23 cellular contexts compared by ENCODE assay signal in the genomic region with DNA sequence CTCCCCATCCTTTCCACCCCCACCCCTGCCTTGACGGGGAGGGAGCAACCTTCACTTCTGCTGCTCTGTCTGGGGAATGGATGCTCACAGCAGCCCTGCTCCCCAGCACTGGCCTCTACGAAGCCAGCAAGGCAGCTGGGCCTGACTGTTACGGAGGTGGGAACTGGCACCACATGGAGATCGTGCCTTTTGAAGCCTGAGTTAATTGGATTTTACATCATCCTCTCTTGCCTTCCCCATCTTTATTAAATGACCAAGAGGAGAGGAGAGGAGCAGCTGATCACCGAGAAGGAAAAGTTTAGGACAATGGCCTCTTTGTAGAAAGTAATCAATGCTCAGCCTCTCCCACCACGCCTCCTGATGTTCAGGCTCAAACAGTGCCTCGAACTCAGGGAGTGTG.
"Had no signal": no experiment of that assay in that cellular context is flagged by ENCODE, and none has a peak within 500 bp of the region (broad histone marks: within the 10 kb centered on the region; RNA-seq: fewer than 3 reads in every experiment).

No MANE protein-coding gene starts in this region.

- H3K4me1 ChIP-seq: esophagus squamous epithelium, gastroesophageal sphincter, lower lobe of right lung, right atrium auricular region, sigmoid colon, testis, transverse colon had no signal

- H3K4me1 Mint-ChIP-seq: immature natural killer cell; stimulated activated naive B cell treated with anti-CD40 and anti-IgM and Interleukin-4, amounts not matched to agents 10 μg/mL and 1 μg/mL and 100 μg/mL, for 72 hours had no signal

- H3K9me3 ChIP-seq: esophagus squamous epithelium, left lung, lower lobe of right lung, right atrium auricular region, sigmoid colon, testis, transverse colon had no signal

- H3K36me3 Mint-ChIP-seq: immature natural killer cell; memory B cell; natural killer cell treated with Interleukin-12 subunit alpha and Interleukin-12 subunit beta and Interleukin-15 and Interleukin-18, amount 100 ng/mL, for 72 hours; stimulated activated naive B cell treated with anti-CD40 and anti-IgM and Interleukin-4, amounts not matched to agents 10 μg/mL and 1 μg/mL and 100 μg/mL, for 72 hours had no signal

- ATAC-seq: gastroesophageal sphincter; left lung; lower lobe of right lung; stimulated activated naive B cell treated with anti-CD40 and anti-IgM and Interleukin-4, amounts not matched to agents 10 μg/mL and 1 μg/mL and 100 μg/mL, for 72 hours; stimulated activated naive CD8-positive, alpha-beta T cell treated with anti-CD3 and anti-CD28 coated beads, Interleukin-15, amount 100 ng/mL, for 72 hours had no signal

- H3K4me3 ChIP-seq: coronary artery, dorsolateral prefrontal cortex, esophagus squamous epithelium, gastroesophageal sphincter, left lung, lower lobe of right lung, right atrium auricular region, sigmoid colon, skin epidermis, testis, transverse colon had no signal

- H3K9me3 Mint-ChIP-seq: immature natural killer cell; memory B cell; natural killer cell treated with Interleukin-12 subunit alpha and Interleukin-12 subunit beta and Interleukin-15 and Interleukin-18, amount 100 ng/mL, for 72 hours; stimulated activated naive B cell treated with anti-CD40 and anti-IgM and Interleukin-4, amounts not matched to agents 10 μg/mL and 1 μg/mL and 100 μg/mL, for 72 hours; stimulated activated naive CD8-positive, alpha-beta T cell treated with anti-CD3 and anti-CD28 coated beads, Interleukin-15, amount 100 ng/mL, for 72 hours had no signal

- H3K27ac ChIP-seq: coronary artery, dorsolateral prefrontal cortex, epithelial cell of prostate, esophagus squamous epithelium, gastroesophageal sphincter, left lung, lower lobe of right lung, right atrium auricular region, sigmoid colon, skin epidermis, testis, transverse colon had no signal

- H3K36me3 ChIP-seq: esophagus squamous epithelium, gastroesophageal sphincter, left lung, lower lobe of right lung, right atrium auricular region, sigmoid colon, transverse colon had no signal

- H3K27ac Mint-ChIP-seq: immature natural killer cell; memory B cell; natural killer cell treated with Interleukin-12 subunit alpha and Interleukin-12 subunit beta and Interleukin-15 and Interleukin-18, amount 100 ng/mL, for 72 hours; stimulated activated naive B cell treated with anti-CD40 and anti-IgM and Interleukin-4, amounts not matched to agents 10 μg/mL and 1 μg/mL and 100 μg/mL, for 72 hours; stimulated activated naive CD8-positive, alpha-beta T cell treated with anti-CD3 and anti-CD28 coated beads, Interleukin-15, amount 100 ng/mL, for 72 hours had no signal

- FAIRE-seq: keratinocyte had no signal

- H3K27me3 ChIP-seq: right atrium auricular region, testis had no signal

- DNase-seq: dorsolateral prefrontal cortex; effector memory CD4-positive, alpha-beta T cell; esophagus squamous epithelium; foreskin fibroblast; immature natural killer cell; left lung; lower lobe of right lung; midbrain; sigmoid colon; stimulated activated CD4-positive, alpha-beta T cell treated with anti-CD3 and anti-CD28 coated beads, Interleukin-2, amount 100 ng/mL, for 24 hours; stimulated activated CD4-positive, alpha-beta T cell treated with anti-CD3 and anti-CD28 coated beads, Interleukin-4, amount 100 ng/mL, for 4 hours; stimulated activated naive B cell treated with anti-CD40 and anti-IgM and Interleukin-4, amounts not matched to agents 10 μg/mL and 1 μg/mL and 100 μg/mL, for 72 hours; stimulated activated naive CD8-positive, alpha-beta T cell treated with anti-CD3 and anti-CD28 coated beads, Interleukin-15, amount 100 ng/mL, for 72 hours; testis; transverse colon had no signal

- H3K4me3 Mint-ChIP-seq: immature natural killer cell; memory B cell; natural killer cell treated with Interleukin-12 subunit alpha and Interleukin-12 subunit beta and Interleukin-15 and Interleukin-18, amount 100 ng/mL, for 72 hours; stimulated activated naive B cell treated with anti-CD40 and anti-IgM and Interleukin-4, amounts not matched to agents 10 μg/mL and 1 μg/mL and 100 μg/mL, for 72 hours; stimulated activated naive CD8-positive, alpha-beta T cell treated with anti-CD3 and anti-CD28 coated beads, Interleukin-15, amount 100 ng/mL, for 72 hours had no signal
